In genomic region chr14:73825551-73826188, GRCh38 we compare ENCODE assay signal across 8 cellular contexts. TPM values are rescaled to one million over a fixed set of nuclear protein-coding genes. Genes with fewer than 3 reads are reported as not detected.
DNase-seq lines count a peak whose midpoint lies in the region; ATAC-seq and TF ChIP-seq lines count a peak whose summit lies in the region.

No MANE protein-coding gene starts in this region.

- in situ Hi-C loops in G401 (cut with HindIII; ENCODE audit: low sequenced_read_pairs) = no loop called here

- peak overlapping the region in 2 of 59 donors; percentile 3 to 5 for H3K4me3 ChIP-seq in dorsolateral prefrontal cortex

- H3K27ac ChIP-seq in dorsolateral prefrontal cortex = peak overlapping the region in 6 of 59 donors; percentile 6 to 39 (median 27)

- ATAC-seq in HG03354 (IDR thresholded peaks at IDR 0.05; ENCODE audit: poor library complexity, severe bottlenecking, unreplicated experiment) (peak; percentile 67), HG02852 (IDR thresholded peaks at IDR 0.05; ENCODE audit: unreplicated experiment) (no peak)

- no peaks in the 10 kb centered on the region for H3K27me3 ChIP-seq in dorsolateral prefrontal cortex

- intact Hi-C loops in dorsolateral prefrontal cortex (cut with DNase I) = loop anchor here (1.0 to 5.0 kb wide), 4 partner anchors 39 to 97 kb away; no protein-coding TSS in a partner anchor

- DNase-seq in G401 (ENCODE audit: low spot score) (peak; percentile 72), NCI-H748 treated with DMSO at 0.1 percent for 48 hours (lab: John Stamatoyannopoulos, UW) (peak; percentile 34), dorsolateral prefrontal cortex (peak; percentile 65 to 87 (median 80)), lung microvascular endothelial cell (ENCODE audit: low read depth in 2 of 2) (peak; percentile 81 to 91)
- DNase-seq in activated CD4-positive, alpha-beta T cell treated with anti-CD3 and anti-CD28 coated beads, Interleukin-2, amount 50 U/mL, for 48 hours = peak; percentile 84 to 87
- peak; percentile 64 for DNase-seq in stimulated activated CD8-positive, alpha-beta memory T cell treated with anti-CD3 and anti-CD28 coated beads, Interleukin-12 subunit alpha, Interleukin-12 subunit beta, amount 100 ng/mL, for 24 hours (ENCODE audit: extremely low read depth)

- peak; percentile 78 to 99 (median 93) for TF ChIP-seq CTCF in dorsolateral prefrontal cortex (IDR thresholded peaks at IDR 0.05 in 54 of 56, conservative IDR thresholded peaks at IDR 0.05 in 2 of 56; ENCODE audit: low read depth in 1 of 56, partially characterized antibody in 56 of 56)

RNA-seq across cellular contexts. Expression of gene PTGR2, which starts 26.0 kb away (rescaled TPM):
- total RNA-seq in G401 (2014; rRNA removed; shearing (Covaris generic)) = 2.1 and 6.6 TPM in 2 replicates
- 10 to 100 TPM in 119 of 120 experiments, 1 to 10 TPM in 1; 9.4 to 45.6 (median 18.8) TPM for total RNA-seq in dorsolateral prefrontal cortex
- 1.3 and 1.8 TPM in 2 replicates for total RNA-seq in lung microvascular endothelial cell

Comparison
In these comparisons a context has a peak if more than half of its experiments do, and no peak if none do; other contexts are left out.
1. DNase-seq: peak in every context shown above with its lines; median percentile 86 in lung microvascular endothelial cell; 86 in activated CD4-positive, alpha-beta T cell treated with anti-CD3 and anti-CD28 coated beads, Interleukin-2, amount 50 U/mL, for 48 hours; 80 in dorsolateral prefrontal cortex; 72 in G401; 64 in stimulated activated CD8-positive, alpha-beta memory T cell treated with anti-CD3 and anti-CD28 coated beads, Interleukin-12 subunit alpha, Interleukin-12 subunit beta, amount 100 ng/mL, for 24 hours; 34 in NCI-H748 treated with DMSO at 0.1 percent for 48 hours.